Comparison of ENCODE assay signal across 26 cellular contexts in the genomic region with DNA sequence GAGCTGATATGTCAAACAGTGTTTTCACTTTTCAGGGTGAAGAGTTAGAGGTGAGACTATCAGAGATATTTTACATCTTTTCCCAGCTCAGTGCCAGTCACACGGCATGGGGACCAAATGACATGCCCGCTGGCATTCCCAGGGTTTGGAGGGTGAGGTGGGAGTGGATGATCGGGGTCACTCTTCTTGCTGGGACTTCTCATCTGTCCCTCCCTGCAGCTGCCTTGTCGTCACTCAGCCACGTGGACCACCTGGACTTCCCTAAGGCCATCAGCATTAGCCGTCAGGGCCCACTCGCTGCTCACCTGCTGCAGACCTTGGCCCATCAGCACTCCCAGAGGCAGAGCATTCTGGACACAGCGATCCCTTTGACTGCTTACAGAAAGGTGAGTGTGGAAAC.
DNase-seq lines count a peak whose midpoint lies in the region; ATAC-seq, FAIRE-seq and TF ChIP-seq lines count a peak whose summit lies in the region.
"Had no signal": no experiment of that assay in that cellular context is flagged by ENCODE, and none has a peak within 500 bp of the region (broad histone marks: within the 10 kb centered on the region; RNA-seq: fewer than 3 reads in every experiment).

No MANE protein-coding gene starts in this region.

- TF ChIP-seq CTCF in CD14-positive monocyte (IDR thresholded peaks at IDR 0.05) (no peak), endodermal cell (conservative IDR thresholded peaks at IDR 0.05) (no peak), kidney (IDR thresholded peaks at IDR 0.05; ENCODE audit: borderline replicate concordance, extremely low read depth, insufficient read depth) (no peak)

- H3K4me1 Mint-ChIP-seq in CD14-positive monocyte (no peaks in the 10 kb centered on the region), endodermal cell (no peaks in the 10 kb centered on the region)
- H3K4me1 Mint-ChIP-seq in activated CD4-positive, alpha-beta memory T cell treated with anti-CD3 and anti-CD28 coated beads for 36 hours (ENCODE audit: low read depth) = no peaks in the 10 kb centered on the region
- H3K4me1 Mint-ChIP-seq: CD4-positive, CD25-positive, alpha-beta regulatory T cell had no signal

- no peaks in the 10 kb centered on the region for H3K4me1 ChIP-seq in endodermal cell (ENCODE audit: control insufficient read depth, insufficient read depth, low read length)
- H3K4me1 ChIP-seq in neuronal stem cell (ENCODE audit: control insufficient read depth in 2 of 2, insufficient read depth in 1 of 2, low read depth in 1 of 2, low read length in 2 of 2) = peaks cover 0 to 6% of the 10 kb centered on the region in 2 donors
- H3K4me1 ChIP-seq in kidney (ENCODE audit: control insufficient read depth in 1 of 2, insufficient read depth in 1 of 2, low read depth in 1 of 2, low read length in 2 of 2) = no peaks in the 10 kb centered on the region
- H3K4me1 ChIP-seq: A549, Caco-2 had no signal

- no peak overlapping the region for H2BK120ac ChIP-seq in neuronal stem cell (ENCODE audit: low read depth, low read length)

- H3K4me3 ChIP-seq in endodermal cell (ENCODE audit: low read length) (no peak overlapping the region), neuronal stem cell (ENCODE audit: low read length in 2 of 2) (no peak overlapping the region), kidney (ENCODE audit: low read length in 2 of 2) (no peak overlapping the region)
- H3K4me3 ChIP-seq: A549, GM12878, GM23248 had no signal

- peaks cover 4 to 20% (median 12%) of the 10 kb centered on the region in 7 donors for H3K9me3 Mint-ChIP-seq in CD14-positive monocyte
- peaks cover 31% of the 10 kb centered on the region for H3K9me3 Mint-ChIP-seq in endodermal cell
- peaks cover 18% of the 10 kb centered on the region for H3K9me3 Mint-ChIP-seq in activated CD4-positive, alpha-beta memory T cell treated with anti-CD3 and anti-CD28 coated beads for 36 hours

- CTCF ChIA-PET in activated CD4-positive, alpha-beta memory T cell treated with anti-CD3 and anti-CD28 coated beads for 36 hours (lab: Charles Lee) = no interaction called here

- H3K27me3 ChIP-seq in endodermal cell (ENCODE audit: control insufficient read depth, insufficient read depth, low read length, poor library complexity, severe bottlenecking) (no peaks in the 10 kb centered on the region), neuronal stem cell (ENCODE audit: control insufficient read depth in 3 of 3, insufficient read depth in 3 of 3, low read depth in 1 of 3, low read length in 3 of 3) (no peaks in the 10 kb centered on the region)

- POLR2A ChIA-PET in activated CD4-positive, alpha-beta memory T cell treated with anti-CD3 and anti-CD28 coated beads for 36 hours (lab: Charles Lee) = no interaction called here

- no peak overlapping the region for H3K23ac ChIP-seq in neuronal stem cell (ENCODE audit: low read depth, low read length, poor library complexity)

- DNase-seq in CD14-positive monocyte (ENCODE audit: low spot score) (peak; percentile 22), endodermal cell (peak; percentile 28), neuronal stem cell (ENCODE audit: low spot score) (no peak), sciatic nerve (ENCODE audit: low spot score) (peak; percentile 37), activated T-cell treated with anti-CD3 and anti-CD28 coated beads for 4 hours (no peak), kidney (no peak)
- DNase-seq in activated CD4-positive, alpha-beta memory T cell treated with anti-CD3 and anti-CD28 coated beads for 36 hours = no peak
- DNase-seq: 8988T; ACHN; AML-193; C1 segment of cervical spinal cord; Caco-2; CD4-positive, CD25-positive, alpha-beta regulatory T cell; CD8-positive, alpha-beta T cell; DMS 273 treated with DMSO at 0.1 percent for 48 hours; DMS79; EL; GDM1; GM23248; H7; HCEC 1CT had no signal

- H2BK12ac ChIP-seq in neuronal stem cell (ENCODE audit: low read length) = no peak overlapping the region

- no peak overlapping the region for H3K27ac ChIP-seq in endodermal cell (ENCODE audit: low read depth, low read length)
- no peak overlapping the region for H3K27ac ChIP-seq in neuronal stem cell (replicated peaks; ENCODE audit: low read length)
- H3K27ac ChIP-seq in kidney (ENCODE audit: low read depth in 2 of 2, low read length in 2 of 2) = no peak overlapping the region
- H3K27ac ChIP-seq: A549, GM23248 had no signal

- H3K9me3 ChIP-seq in endodermal cell (ENCODE audit: control insufficient read depth, low read length) (peaks cover 96% of the 10 kb centered on the region), neuronal stem cell (replicated peaks in 1 of 2; ENCODE audit: control insufficient read depth in 2 of 2, insufficient read depth in 1 of 2, low read depth in 1 of 2, low read length in 2 of 2) (peaks cover 21 to 47% of the 10 kb centered on the region in 2 donors), kidney (ENCODE audit: control insufficient read depth in 1 of 2, low read length in 2 of 2) (peaks cover 0 to 19% of the 10 kb centered on the region in 2 donors)

- peak overlapping the region; percentile 20 for H3K18ac ChIP-seq in neuronal stem cell (ENCODE audit: low read length)

- FAIRE-seq in kidney (lab: Jason Lieb, UNC) = no peak
- FAIRE-seq: A549, D721Med, GM12878, GM19239, H1 had no signal

- no peak overlapping the region for H3K14ac ChIP-seq in neuronal stem cell (ENCODE audit: low read length)

- 56 to 78% methylated on average over 6 to 8 of the region's 8 CpGs for WGBS in endodermal cell (ENCODE audit: insufficient coverage in 1 of 2, insufficient read length in 1 of 2), 2 experiments
- WGBS in neuronal stem cell (ENCODE audit: extremely low coverage in 2 of 2, insufficient read length in 2 of 2, insufficient replicate concordance in 1 of 2), 2 donors = no CpG with 5 or more reads among the region's 8 CpGs

- H2AFZ ChIP-seq in neuronal stem cell (ENCODE audit: low read length) = no peak overlapping the region
- H2AFZ ChIP-seq: GM23248 had no signal

- H3K36me3 Mint-ChIP-seq in CD14-positive monocyte (no peaks in the 10 kb centered on the region), endodermal cell (ENCODE audit: low read depth) (no peaks in the 10 kb centered on the region)
- peaks cover 7% of the 10 kb centered on the region for H3K36me3 Mint-ChIP-seq in activated CD4-positive, alpha-beta memory T cell treated with anti-CD3 and anti-CD28 coated beads for 36 hours
- H3K36me3 Mint-ChIP-seq: CD4-positive, CD25-positive, alpha-beta regulatory T cell; CD8-positive, alpha-beta T cell had no signal

- H3K27me3 Mint-ChIP-seq in CD14-positive monocyte (ENCODE audit: low read depth in 3 of 3) (peaks cover 4 to 10% (median 7%) of the 10 kb centered on the region in 3 donors), endodermal cell (ENCODE audit: insufficient read depth) (peaks cover 7% of the 10 kb centered on the region)
- peaks cover 14% of the 10 kb centered on the region for H3K27me3 Mint-ChIP-seq in activated CD4-positive, alpha-beta memory T cell treated with anti-CD3 and anti-CD28 coated beads for 36 hours

- no peak overlapping the region for H2AK5ac ChIP-seq in neuronal stem cell (ENCODE audit: low read depth, low read length)

- no peak overlapping the region for H2BK15ac ChIP-seq in neuronal stem cell (ENCODE audit: low read length)

- H3K27ac Mint-ChIP-seq in CD14-positive monocyte (no peak overlapping the region), endodermal cell (no peak overlapping the region)
- no peak overlapping the region for H3K27ac Mint-ChIP-seq in activated CD4-positive, alpha-beta memory T cell treated with anti-CD3 and anti-CD28 coated beads for 36 hours
- H3K27ac Mint-ChIP-seq: CD8-positive, alpha-beta T cell had no signal

- H3K4me2 ChIP-seq in neuronal stem cell (ENCODE audit: insufficient read depth, low read length, poor library complexity, severe bottlenecking) = no peak overlapping the region
- H3K4me2 ChIP-seq: A549 had no signal

- H3K4me3 Mint-ChIP-seq in CD14-positive monocyte = no peak overlapping the region
- H3K4me3 Mint-ChIP-seq in endodermal cell = no peak overlapping the region
- H3K4me3 Mint-ChIP-seq in activated CD4-positive, alpha-beta memory T cell treated with anti-CD3 and anti-CD28 coated beads for 36 hours = no peak overlapping the region
- H3K4me3 Mint-ChIP-seq: CD4-positive, CD25-positive, alpha-beta regulatory T cell; CD8-positive, alpha-beta T cell had no signal

- intact Hi-C loops in CD14-positive monocyte (cut with micrococcal nuclease) = no loop called here
- intact Hi-C loops in sciatic nerve (cut with DNase I) = no loop called here
- intact Hi-C loops in activated CD4-positive, alpha-beta memory T cell treated with anti-CD3 and anti-CD28 coated beads for 36 hours (cut with micrococcal nuclease) = no loop called here
- intact Hi-C loops in kidney (cut with DNase I) = no loop called here

- no peak overlapping the region for H4K91ac ChIP-seq in neuronal stem cell (ENCODE audit: low read depth, low read length, poor library complexity)

- no peak overlapping the region for H4K8ac ChIP-seq in neuronal stem cell (ENCODE audit: low read depth, low read length)

- H3K79me1 ChIP-seq in neuronal stem cell (ENCODE audit: low read depth, low read length) = peaks cover 8% of the 10 kb centered on the region

- ATAC-seq in sciatic nerve = no peak
- ATAC-seq: A549; CD8-positive, alpha-beta T cell; GM12878 had no signal

- no peak overlapping the region for H2BK5ac ChIP-seq in neuronal stem cell (ENCODE audit: low read length)

- H3K4ac ChIP-seq in neuronal stem cell (ENCODE audit: low read length) = no peak overlapping the region

- H3K9ac ChIP-seq in endodermal cell (ENCODE audit: extremely low read depth, low read length, poor library complexity, severe bottlenecking) (no peak overlapping the region), neuronal stem cell (ENCODE audit: low read depth, low read length, poor library complexity) (no peak overlapping the region), kidney (ENCODE audit: low read length in 2 of 2) (no peak overlapping the region)
- H3K9ac ChIP-seq: GM23248 had no signal

- H3K36me3 ChIP-seq in endodermal cell (ENCODE audit: control insufficient read depth, insufficient read depth, low read length) (no peaks in the 10 kb centered on the region), neuronal stem cell (replicated peaks in 1 of 2; ENCODE audit: control insufficient read depth in 2 of 2, insufficient read depth in 2 of 2, low read length in 2 of 2) (peaks cover 42 to 100% of the 10 kb centered on the region in 2 donors), kidney (ENCODE audit: control insufficient read depth in 1 of 2, insufficient read depth in 2 of 2, low read length in 2 of 2) (no peaks in the 10 kb centered on the region)

Comparison
In these comparisons a context has a peak if more than half of its experiments do, and no peak if none do; other contexts are left out.
1. DNase-seq: peak in CD14-positive monocyte (single experiment), endodermal cell (single experiment) and sciatic nerve (single experiment); none in neuronal stem cell (single experiment), activated T-cell treated with anti-CD3 and anti-CD28 coated beads for 4 hours (single experiment), activated CD4-positive, alpha-beta memory T cell treated with anti-CD3 and anti-CD28 coated beads for 36 hours (single experiment) and kidney (single experiment).